In genomic region chr15:90412356-90413194, GRCh38 we compare ENCODE assay signal across 8 cellular contexts. TPM values are rescaled to one million over a fixed set of nuclear protein-coding genes. Genes with fewer than 3 reads are reported as not detected.
DNase-seq lines count a peak whose midpoint lies in the region; ATAC-seq and FAIRE-seq lines count a peak whose summit lies in the region.

No MANE protein-coding gene starts in this region.

- POLR2A ChIA-PET in activated CD4-positive, alpha-beta memory T cell treated with anti-CD3 and anti-CD28 coated beads, Interleukin-2, amount 10 ng/mL, durations not matched to agents 7 days and 5 days (lab: Charles Lee): interaction anchor here (0.8 to 2.0 kb wide), 3 partner anchors 18 to 24 kb away, joined by 3 to 14 read pairs (median 3); partner anchors contain the start of gene IQGAP1

- no peak for FAIRE-seq in frontal cortex (lab: Jason Lieb, UNC)

- DNase-seq in GDM1 (lab: John Stamatoyannopoulos, UW) (peak; percentile 32), iPS DF 19.7 (ENCODE audit: low read depth, low spot score) (peak; percentile 68), frontal cortex (ENCODE audit: low spot score in 2 of 2) (no peak), NCI-H2107 (lab: John Stamatoyannopoulos, UW) (no peak)
- DNase-seq in Jurkat, Clone E6-1 (ENCODE audit: low read depth, low spot score): peak; percentile 55
- no peak for DNase-seq in activated CD4-positive, alpha-beta memory T cell treated with anti-CD3 and anti-CD28 coated beads, Interleukin-2, amount 10 ng/mL, durations not matched to agents 7 days and 5 days
- peak in 1 of 2 donors; percentile 22 for DNase-seq in stimulated activated naive CD8-positive, alpha-beta T cell treated with anti-CD3 and anti-CD28 coated beads, Interleukin-15, amount 100 ng/mL, for 72 hours

- H3K4me3 ChIP-seq in Jurkat, Clone E6-1 (ENCODE audit: low read length): no peak overlapping the region

- no peak overlapping the region for H3K4me3 Mint-ChIP-seq in activated CD4-positive, alpha-beta memory T cell treated with anti-CD3 and anti-CD28 coated beads, Interleukin-2, amount 10 ng/mL, durations not matched to agents 7 days and 5 days
- H3K4me3 Mint-ChIP-seq in stimulated activated naive CD8-positive, alpha-beta T cell treated with anti-CD3 and anti-CD28 coated beads, Interleukin-15, amount 100 ng/mL, for 72 hours: peak overlapping the region; percentile 35 to 73

- H3K36me3 Mint-ChIP-seq in activated CD4-positive, alpha-beta memory T cell treated with anti-CD3 and anti-CD28 coated beads, Interleukin-2, amount 10 ng/mL, durations not matched to agents 7 days and 5 days (ENCODE audit: low read depth): peaks cover 62% of the 10 kb centered on the region

- H3K4me1 Mint-ChIP-seq in activated CD4-positive, alpha-beta memory T cell treated with anti-CD3 and anti-CD28 coated beads, Interleukin-2, amount 10 ng/mL, durations not matched to agents 7 days and 5 days: peaks cover 73% of the 10 kb centered on the region
- peaks cover 79% of the 10 kb centered on the region for H3K4me1 Mint-ChIP-seq in stimulated activated naive CD8-positive, alpha-beta T cell treated with anti-CD3 and anti-CD28 coated beads, Interleukin-15, amount 100 ng/mL, for 72 hours

- CTCF ChIA-PET in activated CD4-positive, alpha-beta memory T cell treated with anti-CD3 and anti-CD28 coated beads, Interleukin-2, amount 10 ng/mL, durations not matched to agents 7 days and 5 days (lab: Charles Lee): interaction anchor here (1.1 to 2.5 kb wide), 4 partner anchors 14 to 93 kb away, joined by 3 to 7 read pairs (median 4); partner anchors contain the start of gene IQGAP1

- no peaks in the 10 kb centered on the region for H3K27me3 Mint-ChIP-seq in activated CD4-positive, alpha-beta memory T cell treated with anti-CD3 and anti-CD28 coated beads, Interleukin-2, amount 10 ng/mL, durations not matched to agents 7 days and 5 days
- no peaks in the 10 kb centered on the region for H3K27me3 Mint-ChIP-seq in stimulated activated naive CD8-positive, alpha-beta T cell treated with anti-CD3 and anti-CD28 coated beads, Interleukin-15, amount 100 ng/mL, for 72 hours

- ATAC-seq in GM21717 (IDR thresholded peaks at IDR 0.05; ENCODE audit: unreplicated experiment): peak; percentile 87
- ATAC-seq in stimulated activated naive CD8-positive, alpha-beta T cell treated with anti-CD3 and anti-CD28 coated beads, Interleukin-15, amount 100 ng/mL, for 72 hours: peak; percentile 70

- H3K9me3 Mint-ChIP-seq in activated CD4-positive, alpha-beta memory T cell treated with anti-CD3 and anti-CD28 coated beads, Interleukin-2, amount 10 ng/mL, durations not matched to agents 7 days and 5 days: peaks cover 3% of the 10 kb centered on the region
- peaks cover 10 to 13% of the 10 kb centered on the region in 2 donors for H3K9me3 Mint-ChIP-seq in stimulated activated naive CD8-positive, alpha-beta T cell treated with anti-CD3 and anti-CD28 coated beads, Interleukin-15, amount 100 ng/mL, for 72 hours

- H3K27ac Mint-ChIP-seq in activated CD4-positive, alpha-beta memory T cell treated with anti-CD3 and anti-CD28 coated beads, Interleukin-2, amount 10 ng/mL, durations not matched to agents 7 days and 5 days: peak overlapping the region; percentile 34
- peak overlapping the region; percentile 39 to 53 for H3K27ac Mint-ChIP-seq in stimulated activated naive CD8-positive, alpha-beta T cell treated with anti-CD3 and anti-CD28 coated beads, Interleukin-15, amount 100 ng/mL, for 72 hours

RNA-seq across cellular contexts. Expression of gene IQGAP1, which starts 24.5 kb away (rescaled TPM):
- 61.1 TPM for polyA plus RNA-seq in Jurkat, Clone E6-1 (2012; ENCODE audit: insufficient read depth, insufficient read length)
- 100 to 1,000 TPM; 229 to 240 TPM for total RNA-seq in activated CD4-positive, alpha-beta memory T cell treated with anti-CD3 and anti-CD28 coated beads, Interleukin-2, amount 10 ng/mL, durations not matched to agents 7 days and 5 days
- 44.8 TPM for total RNA-seq in frontal cortex

Comparison
In these comparisons a context has a peak if more than half of its experiments do, and no peak if none do; other contexts are left out.
1. DNase-seq: peak in GDM1 (single experiment), Jurkat, Clone E6-1 (single experiment) and iPS DF 19.7 (single experiment); none in activated CD4-positive, alpha-beta memory T cell treated with anti-CD3 and anti-CD28 coated beads, Interleukin-2, amount 10 ng/mL, durations not matched to agents 7 days and 5 days (single experiment), frontal cortex (0 of 2) and NCI-H2107 (single experiment).